Comparison of ENCODE assay signal across 10 cellular contexts in the genomic region with DNA sequence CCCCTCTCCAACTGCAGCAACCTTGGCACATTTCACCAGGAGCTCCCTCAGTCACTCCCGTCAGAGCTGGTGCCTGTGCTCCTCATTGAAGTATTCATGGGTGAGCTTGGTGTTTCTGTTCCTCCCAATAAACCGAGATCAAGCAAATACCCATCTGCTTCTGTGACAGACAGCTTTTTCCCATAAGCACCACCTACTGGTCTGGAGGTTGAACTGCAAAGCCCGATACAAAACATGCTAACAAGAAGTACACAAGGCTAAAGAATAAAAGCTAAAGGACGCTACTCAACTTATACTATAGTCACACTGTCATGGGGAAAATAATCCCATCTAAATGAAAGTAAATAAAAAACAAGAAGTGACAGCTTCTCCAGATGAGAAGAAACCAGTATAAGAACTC.
DNase-seq lines count a peak whose midpoint lies in the region; ATAC-seq and TF ChIP-seq lines count a peak whose summit lies in the region.
"Had no signal": no experiment of that assay in that cellular context is flagged by ENCODE, and none has a peak within 500 bp of the region (broad histone marks: within the 10 kb centered on the region; RNA-seq: fewer than 3 reads in every experiment).

No MANE protein-coding gene starts in this region.

- H3K4me3 ChIP-seq in HFF-Myc (replicated peaks; ENCODE audit: low read depth, low read length): no peak overlapping the region
- H3K4me3 ChIP-seq in CD8-positive, alpha-beta memory T cell (ENCODE audit: low read length): no peak overlapping the region

- H3K36me3 Mint-ChIP-seq in nephron progenitor cell (ENCODE audit: low read depth): no peaks in the 10 kb centered on the region
- H3K36me3 Mint-ChIP-seq in CD8-positive, alpha-beta memory T cell: peaks cover 0 to 8% (median 0%) of the 10 kb centered on the region in 3 donors

- no peak overlapping the region for H3K27ac Mint-ChIP-seq in nephron progenitor cell
- H3K27ac Mint-ChIP-seq in CD8-positive, alpha-beta memory T cell: no peak overlapping the region

- POLR2A ChIA-PET in CD8-positive, alpha-beta memory T cell (lab: Charles Lee): no interaction called here

- no peak overlapping the region for H3K4me3 Mint-ChIP-seq in nephron progenitor cell
- H3K4me3 Mint-ChIP-seq in CD8-positive, alpha-beta memory T cell: peak overlapping the region in 2 of 7 donors; percentile 5 to 24
- H3K4me3 Mint-ChIP-seq: activated T-cell treated with anti-CD3 and anti-CD28 coated beads, Interleukin-2, amount 50 U/mL, for 4 hours had no signal

- no peaks in the 10 kb centered on the region for H3K4me1 Mint-ChIP-seq in nephron progenitor cell
- H3K4me1 Mint-ChIP-seq in CD8-positive, alpha-beta memory T cell: no peaks in the 10 kb centered on the region

- ATAC-seq in HG03439 (IDR thresholded peaks at IDR 0.05; ENCODE audit: unreplicated experiment): no peak

- CTCF ChIA-PET in CD8-positive, alpha-beta memory T cell (lab: Charles Lee): interaction anchor here (1.6 to 2.2 kb wide), 2 partner anchors 9 to 27 kb away, joined by 6 to 7 read pairs; no protein-coding TSS in a partner anchor

- DNase-seq in SKM-1 treated with dmso at 0.1 percent for 144 hours (lab: John Stamatoyannopoulos, UW; ENCODE audit: unreplicated experiment) (peak; percentile 3), SKM-1 (lab: John Stamatoyannopoulos, UW; ENCODE audit: unreplicated experiment) (no peak), HFF-Myc (ENCODE audit: extremely low read depth, low read depth) (no peak), RKO (ENCODE audit: low spot score) (peak; percentile 67), nephron progenitor cell (no peak), NCI-H82 (lab: John Stamatoyannopoulos, UW) (no peak)
- no peak for DNase-seq in CD8-positive, alpha-beta memory T cell
- DNase-seq: activated T-cell treated with anti-CD3 and anti-CD28 coated beads, Interleukin-2, amount 50 U/mL, for 4 hours; GOT3 had no signal

- no peaks in the 10 kb centered on the region for H3K27me3 ChIP-seq in CD8-positive, alpha-beta memory T cell (ENCODE audit: insufficient read depth, low read length, poor library complexity, severe bottlenecking)

- H3K9me3 ChIP-seq in CD8-positive, alpha-beta memory T cell (ENCODE audit: low read length): no peaks in the 10 kb centered on the region

- TF ChIP-seq CTCF in HFF-Myc (IDR thresholded peaks at IDR 0.05; ENCODE audit: low read depth, low read length, missing control alignments): peak; percentile 43
- TF ChIP-seq CTCF in nephron progenitor cell (IDR thresholded peaks at IDR 0.05): peak; percentile 16

- no peaks in the 10 kb centered on the region for H3K36me3 ChIP-seq in CD8-positive, alpha-beta memory T cell (ENCODE audit: insufficient read depth, low read length)

- H3K4me1 ChIP-seq in CD8-positive, alpha-beta memory T cell (ENCODE audit: insufficient read depth, low read length): no peaks in the 10 kb centered on the region

- H3K27me3 Mint-ChIP-seq in nephron progenitor cell (ENCODE audit: low read depth, poor library complexity): no peaks in the 10 kb centered on the region
- peaks cover 0 to 3% of the 10 kb centered on the region in 2 donors for H3K27me3 Mint-ChIP-seq in CD8-positive, alpha-beta memory T cell

- H3K27ac ChIP-seq in CD8-positive, alpha-beta memory T cell (ENCODE audit: low read depth, low read length): no peak overlapping the region

- no peaks in the 10 kb centered on the region for H3K9me3 Mint-ChIP-seq in nephron progenitor cell
- no peaks in the 10 kb centered on the region for H3K9me3 Mint-ChIP-seq in CD8-positive, alpha-beta memory T cell
- H3K9me3 Mint-ChIP-seq: activated T-cell treated with anti-CD3 and anti-CD28 coated beads, Interleukin-2, amount 50 U/mL, for 4 hours had no signal

Comparison
In these comparisons a context has a peak if more than half of its experiments do, and no peak if none do; other contexts are left out.
1. DNase-seq: peak in SKM-1 treated with dmso at 0.1 percent for 144 hours (single experiment) and RKO (single experiment); none in SKM-1 (single experiment), HFF-Myc (single experiment), nephron progenitor cell (single experiment), CD8-positive, alpha-beta memory T cell (0 of 5) and NCI-H82 (single experiment).